Comparison of ENCODE assay signal across 7 cellular contexts in genomic region chr11:28298209-28298608, GRCh38.
"Had no signal": no experiment of that assay in that cellular context is flagged by ENCODE, and none has a peak within 500 bp of the region (broad histone marks: within the 10 kb centered on the region; RNA-seq: fewer than 3 reads in every experiment).

No MANE protein-coding gene starts in this region.

- H2AFZ ChIP-seq: GM23248 had no signal

- H3K9ac ChIP-seq: GM23248 had no signal

- FAIRE-seq: H54 had no signal

- H3K27ac ChIP-seq: GM23248, HL-60 had no signal

- H3K4me3 ChIP-seq: GM23248 had no signal

- DNase-seq: GM23248, GOT3, H9, HCEC 1CT, KG1 had no signal
